In genomic region chr12:116426391-116427136, GRCh38 we compare ENCODE assay signal across 9 cellular contexts.
DNase-seq lines count a peak whose midpoint lies in the region; ATAC-seq and TF ChIP-seq lines count a peak whose summit lies in the region.
"Had no signal": no experiment of that assay in that cellular context is flagged by ENCODE, and none has a peak within 500 bp of the region (broad histone marks: within the 10 kb centered on the region; RNA-seq: fewer than 3 reads in every experiment).

No MANE protein-coding gene starts in this region.

- H3K9ac ChIP-seq in HUES48 (ENCODE audit: low read depth, low read length) = peak overlapping the region; percentile 32

- peaks cover 2% of the 10 kb centered on the region; the same call in 1 of the 2 replicates for H3K9me3 ChIP-seq in HUES48 (ENCODE audit: control insufficient read depth, insufficient read depth, low read length)
- H3K9me3 ChIP-seq in left lung = peaks cover 0 to 4% of the 10 kb centered on the region in 2 donors
- no peaks in the 10 kb centered on the region for H3K9me3 ChIP-seq in vagina

- H3K4me3 ChIP-seq in HUES48 (ENCODE audit: low read depth, low read length) (no peak overlapping the region), choroid plexus epithelial cell (ENCODE audit: low read depth, low read length) (no peak overlapping the region), left lung (no peak overlapping the region), vagina (no peak overlapping the region)

- TF ChIP-seq CTCF in choroid plexus epithelial cell (conservative IDR thresholded peaks at IDR 0.05; ENCODE audit: low read depth, low read length) (peak; percentile 63), left lung (IDR thresholded peaks at IDR 0.05) (no peak), vagina (IDR thresholded peaks at IDR 0.05) (no peak)

- H3K4me1 ChIP-seq in HUES48 (ENCODE audit: control insufficient read depth, insufficient read depth, low read length) (peaks cover 32% of the 10 kb centered on the region), left lung (peaks cover 0 to 4% of the 10 kb centered on the region in 2 donors), vagina (peaks cover 32% of the 10 kb centered on the region)

- H3K27me3 ChIP-seq in HUES48 (ENCODE audit: control insufficient read depth, insufficient read depth, low read length) = no peaks in the 10 kb centered on the region
- no peaks in the 10 kb centered on the region for H3K27me3 ChIP-seq in left lung
- H3K27me3 ChIP-seq in vagina = no peaks in the 10 kb centered on the region

- ATAC-seq in left lung = peak; percentile 77
- no peak for ATAC-seq in HG02973 (IDR thresholded peaks at IDR 0.05; ENCODE audit: unreplicated experiment)

- no peaks in the 10 kb centered on the region for H3K36me3 ChIP-seq in HUES48 (ENCODE audit: control insufficient read depth, insufficient read depth, low read length)
- H3K36me3 ChIP-seq in left lung = no peaks in the 10 kb centered on the region
- H3K36me3 ChIP-seq in vagina = no peaks in the 10 kb centered on the region

- TF ChIP-seq POLR2A in vagina (IDR thresholded peaks at IDR 0.05) = no peak

- intact Hi-C loops in left lung (cut with DNase I) (no loop called here), vagina (cut with DNase I) (loop anchor here (10.0 kb wide), 1 partner anchor 118 kb away; no protein-coding TSS in a partner anchor)

- DNase-seq in choroid plexus epithelial cell (ENCODE audit: low read depth) (peak; percentile 94), left lung (peak in 1 of 2 donors; percentile 43), vagina (ENCODE audit: extremely low spot score in 2 of 2) (peak in 1 of 2 donors; percentile 92), GDM1 (lab: John Stamatoyannopoulos, UW) (no peak), NCI-H748 treated with DMSO at 0.1 percent for 48 hours (lab: John Stamatoyannopoulos, UW) (no peak)
- DNase-seq: activated naive CD8-positive, alpha-beta T cell treated with anti-CD3 and anti-CD28 coated beads, Interleukin-2, amount 10 ng/mL, durations not matched to agents 7 days and 5 days; OCI-M1 had no signal

- H3K27ac ChIP-seq in HUES48 (ENCODE audit: low read depth, low read length) (peak overlapping the region; percentile 94), left lung (no peak overlapping the region), vagina (peak overlapping the region; percentile 20)

Comparison
In these comparisons a context has a peak if more than half of its experiments do, and no peak if none do; other contexts are left out.
1. H3K27ac ChIP-seq: peak in HUES48 (single experiment) and vagina (single experiment); none in left lung (0 of 2).